ENCODE assay signal across 8 cellular contexts in the genomic region with DNA sequence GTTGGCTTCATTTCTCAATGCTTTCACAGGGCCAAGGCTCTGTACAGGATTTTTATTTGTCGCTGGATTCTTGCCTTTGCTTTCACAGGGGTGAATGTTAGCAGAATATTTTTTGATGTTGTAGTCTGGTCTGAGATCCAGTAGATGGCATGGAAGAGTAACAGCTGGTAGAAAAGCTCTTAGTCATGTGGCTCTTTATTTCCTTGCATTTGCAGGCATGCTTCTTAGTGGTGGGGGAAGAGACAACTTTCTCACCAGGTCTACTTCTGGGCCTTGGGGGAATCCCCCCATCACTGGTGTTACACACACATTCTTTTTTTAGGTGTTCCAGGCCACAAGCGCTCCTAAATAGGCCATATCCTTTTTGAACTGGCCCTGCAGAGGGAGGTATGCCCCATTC. TPM values are rescaled to one million over a fixed set of nuclear protein-coding genes. Genes with fewer than 3 reads are reported as not detected.
DNase-seq lines count a peak whose midpoint lies in the region; ATAC-seq and TF ChIP-seq lines count a peak whose summit lies in the region.

No MANE protein-coding gene starts in this region.

- TF ChIP-seq CTCF in AG04450 (IDR thresholded peaks at IDR 0.05; ENCODE audit: low read depth, low read length) (peak; percentile 54), choroid plexus epithelial cell (conservative IDR thresholded peaks at IDR 0.05; ENCODE audit: low read depth, low read length) (peak; percentile 72), type B pancreatic cell (conservative IDR thresholded peaks at IDR 0.05) (peak; percentile 22), body of pancreas (IDR thresholded peaks at IDR 0.05) (no peak)

- POLR2A ChIA-PET in AG04450 (lab: Yijun Ruan, JAX), result no interaction called here

- H3K27ac Mint-ChIP-seq in type B pancreatic cell, result no peak overlapping the region

- intact Hi-C loops in body of pancreas (cut with DNase I), result no loop called here
- intact Hi-C loops in right cardiac atrium (cut with DNase I), result no loop called here

- H3K9me3 Mint-ChIP-seq in type B pancreatic cell, result peaks cover 10% of the 10 kb centered on the region

- H3K4me3 Mint-ChIP-seq in type B pancreatic cell, result no peak overlapping the region

- H3K36me3 ChIP-seq in body of pancreas (replicated peaks in 1 of 2; ENCODE audit: insufficient read depth in 1 of 2, low read depth in 2 of 2), result no peaks in the 10 kb centered on the region

- H3K27ac ChIP-seq in AG04450 (ENCODE audit: low read depth, low read length), result no peak overlapping the region
- no peak overlapping the region for H3K27ac ChIP-seq in body of pancreas
- no peak overlapping the region for H3K27ac ChIP-seq in right cardiac atrium (ENCODE audit: low read length)

- H3K4me1 ChIP-seq in body of pancreas (no peaks in the 10 kb centered on the region), right cardiac atrium (ENCODE audit: control insufficient read depth, insufficient read depth, low read length) (no peaks in the 10 kb centered on the region)

- TF ChIP-seq POLR2A in body of pancreas (IDR thresholded peaks at IDR 0.05), result no peak

- H3K9me3 ChIP-seq in AG04450 (ENCODE audit: control insufficient read depth, insufficient read depth, low read length) (no peaks in the 10 kb centered on the region), body of pancreas (no peaks in the 10 kb centered on the region), right cardiac atrium (ENCODE audit: control insufficient read depth, low read length) (no peaks in the 10 kb centered on the region)

- DNase-seq in AG04450 (ENCODE audit: low read depth, low spot score) (no peak), HS-27A (ENCODE audit: low read depth) (peak; percentile 7), choroid plexus epithelial cell (ENCODE audit: low read depth) (peak; percentile 83), type B pancreatic cell (ENCODE audit: extremely low spot score, unreplicated experiment) (no peak), body of pancreas (no peak), right cardiac atrium (no peak)
- no peak for DNase-seq in stimulated activated CD4-positive, alpha-beta T cell treated with anti-CD3 and anti-CD28 coated beads, Interleukin-2, amount 100 ng/mL, for 48 hours

- WGBS in body of pancreas, 2 donors, result 85 to 89% methylated on average over 2 of the region's 2 CpGs
- 88% methylated on average over 2 of the region's 2 CpGs for WGBS in right cardiac atrium

- ATAC-seq in GM19025 (IDR thresholded peaks at IDR 0.05; ENCODE audit: low read depth, unreplicated experiment), result peak; percentile 65
- ATAC-seq in body of pancreas, result no peak
- ATAC-seq in right cardiac atrium, result no peak

- H3K36me3 Mint-ChIP-seq in type B pancreatic cell, result no peaks in the 10 kb centered on the region

- no peaks in the 10 kb centered on the region for H3K4me1 Mint-ChIP-seq in type B pancreatic cell (ENCODE audit: unreplicated experiment)

- H3K4me3 ChIP-seq in AG04450 (ENCODE audit: low read depth, low read length) (no peak overlapping the region), choroid plexus epithelial cell (ENCODE audit: low read depth, low read length) (no peak overlapping the region), body of pancreas (no peak overlapping the region), right cardiac atrium (ENCODE audit: low read length) (no peak overlapping the region)

- peaks cover 8% of the 10 kb centered on the region for H3K27me3 Mint-ChIP-seq in type B pancreatic cell

- CTCF ChIA-PET in AG04450 (lab: Charles Lee), result interaction anchor here (0.6 to 1.4 kb wide), 3 partner anchors 88 to 643 kb away, joined by 3 read pairs; no protein-coding TSS in a partner anchor

- no peaks in the 10 kb centered on the region for H3K27me3 ChIP-seq in AG04450 (ENCODE audit: control insufficient read depth, insufficient read depth, low read length)
- no peaks in the 10 kb centered on the region for H3K27me3 ChIP-seq in body of pancreas
- H3K27me3 ChIP-seq in right cardiac atrium (ENCODE audit: control insufficient read depth, insufficient read depth), result no peaks in the 10 kb centered on the region

RNA-seq across cellular contexts. Expression of a gene that starts 58.2 kb away (rescaled TPM):
- polyA plus RNA-seq in AG04450 (2011; rRNA removed) (0.74 and 0.83 TPM in 2 replicates), right cardiac atrium (0.91 TPM)
- 0.78 and 3.3 TPM in 2 replicates for polyA minus RNA-seq in AG04450 (2011; rRNA and poly(A)+ RNA removed)
- total RNA-seq in type B pancreatic cell (ENCODE audit: low replicate concordance) (0.81 and 15.1 TPM in 2 replicates), body of pancreas (under 1 TPM in 1 of 2 donors, not detected in 1; 0.52 TPM), right cardiac atrium (1 to 10 TPM; 1.0 to 4.0 (median 3.0) TPM)

Comparison
In these comparisons a context has a peak if more than half of its experiments do, and no peak if none do; other contexts are left out.
1. DNase-seq: peak in HS-27A (single experiment) and choroid plexus epithelial cell (single experiment); none in AG04450 (single experiment), type B pancreatic cell (single experiment), stimulated activated CD4-positive, alpha-beta T cell treated with anti-CD3 and anti-CD28 coated beads, Interleukin-2, amount 100 ng/mL, for 48 hours (0 of 2), body of pancreas (0 of 4) and right cardiac atrium (0 of 3).
2. CTCF ChIP-seq: peak in AG04450 (single experiment), choroid plexus epithelial cell (single experiment) and type B pancreatic cell (single experiment); none in body of pancreas (0 of 7).